Comparison of ENCODE assay signal across 2 cellular contexts in genomic region chr3:126925411-126926171, GRCh38.
TF ChIP-seq lines count a peak whose summit lies in the region.

No MANE protein-coding gene starts in this region.

TF ChIP-seq in liver, 16 proteins besides CTCF, POLR2A, EP300 and RAD21 (continued from another document):
- no peak for TF ChIP-seq REST (IDR thresholded peaks at IDR 0.05)
- peak; percentile 37 for TF ChIP-seq YY1 (IDR thresholded peaks at IDR 0.05)
- TF ChIP-seq JUND (IDR thresholded peaks at IDR 0.05): no peak
- TF ChIP-seq FOXA2 (IDR thresholded peaks at IDR 0.05): no peak
- TF ChIP-seq GABPA (IDR thresholded peaks at IDR 0.05 in 1 of 2, conservative IDR thresholded peaks at IDR 0.05 in 1 of 2): no peak
- no peak for TF ChIP-seq HNF4A (conservative IDR thresholded peaks at IDR 0.05)
- no peak for TF ChIP-seq ZBTB33 (IDR thresholded peaks at IDR 0.05)
- no peak for TF ChIP-seq NR2F2 (IDR thresholded peaks at IDR 0.05)
TF ChIP-seq in liver: peak in this region for 2.

TF ChIP-seq in HepG2, 621 proteins besides CTCF, POLR2A, EP300 and RAD21 (continued from another document):
- TF ChIP-seq ZBTB49 (CRISPR knock-in tag; IDR thresholded peaks at IDR 0.05; ENCODE audit: borderline replicate concordance) (no peak), ZNF746 (CRISPR knock-in tag; IDR thresholded peaks at IDR 0.05) (no peak), RFXANK (CRISPR knock-in tag; IDR thresholded peaks at IDR 0.05) (no peak), ZNF75D (CRISPR knock-in tag; IDR thresholded peaks at IDR 0.05; ENCODE audit: borderline replicate concordance) (no peak), ZNF367 (CRISPR knock-in tag; IDR thresholded peaks at IDR 0.05; ENCODE audit: borderline replicate concordance) (no peak), ZNF460 (CRISPR knock-in tag; IDR thresholded peaks at IDR 0.05; ENCODE audit: borderline replicate concordance) (no peak), ZNF501 (CRISPR knock-in tag; IDR thresholded peaks at IDR 0.05) (no peak), ZNF138 (CRISPR knock-in tag; IDR thresholded peaks at IDR 0.05; ENCODE audit: low read depth) (no peak), ARID5B (CRISPR knock-in tag; IDR thresholded peaks at IDR 0.05) (no peak), REPIN1 (CRISPR knock-in tag; IDR thresholded peaks at IDR 0.05; ENCODE audit: borderline replicate concordance, low read depth) (no peak), DR1 (CRISPR knock-in tag; IDR thresholded peaks at IDR 0.05) (no peak), ZSCAN12 (CRISPR knock-in tag; IDR thresholded peaks at IDR 0.05) (no peak), REXO4 (CRISPR knock-in tag; IDR thresholded peaks at IDR 0.05; ENCODE audit: borderline replicate concordance) (no peak), PATZ1 (CRISPR knock-in tag; IDR thresholded peaks at IDR 0.05) (no peak), ZNF318 (CRISPR knock-in tag; IDR thresholded peaks at IDR 0.05) (no peak)
TF ChIP-seq in HepG2: peak in this region for 0.
